In the genomic region with DNA sequence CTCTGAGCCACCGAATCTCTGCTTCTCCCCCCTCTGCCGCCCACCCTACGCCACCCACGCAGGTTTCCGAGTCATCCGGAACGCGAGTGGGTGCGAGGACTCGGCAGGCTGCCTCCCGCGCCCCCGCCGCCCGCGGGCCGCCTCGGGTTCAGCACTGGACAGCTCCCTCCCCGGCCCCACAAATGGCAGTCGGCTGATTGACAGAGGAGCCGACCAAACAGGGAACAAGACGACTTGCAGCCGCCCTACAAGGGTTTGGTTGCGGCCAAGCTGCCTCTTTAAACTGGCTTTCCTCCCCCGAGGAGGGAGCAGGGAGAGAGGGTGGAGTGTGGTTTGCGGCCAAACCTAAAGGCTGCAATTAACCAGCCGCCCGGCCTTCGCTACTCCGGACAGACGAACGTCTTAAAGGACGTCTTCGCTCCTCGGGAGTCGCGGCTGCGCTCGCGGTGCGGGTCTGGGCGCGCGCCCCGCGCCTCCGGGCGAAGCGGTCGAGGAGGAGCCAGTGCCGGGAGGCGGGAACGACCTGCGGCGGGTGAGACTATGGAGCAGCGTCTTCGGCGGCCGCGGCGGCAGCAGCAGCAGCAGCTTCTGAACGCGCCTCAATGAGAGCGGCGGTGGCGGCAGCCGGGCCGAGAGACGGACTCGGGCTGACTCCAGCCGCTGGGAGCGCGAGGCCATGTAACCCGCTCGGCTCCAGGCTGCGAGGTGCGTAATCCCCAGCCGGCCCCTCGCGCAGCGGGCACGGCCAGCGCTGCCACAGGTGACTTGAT, we compare ENCODE assay signal across 1 cellular context.
TF ChIP-seq lines count a peak whose summit lies in the region.

A gene with protein sequence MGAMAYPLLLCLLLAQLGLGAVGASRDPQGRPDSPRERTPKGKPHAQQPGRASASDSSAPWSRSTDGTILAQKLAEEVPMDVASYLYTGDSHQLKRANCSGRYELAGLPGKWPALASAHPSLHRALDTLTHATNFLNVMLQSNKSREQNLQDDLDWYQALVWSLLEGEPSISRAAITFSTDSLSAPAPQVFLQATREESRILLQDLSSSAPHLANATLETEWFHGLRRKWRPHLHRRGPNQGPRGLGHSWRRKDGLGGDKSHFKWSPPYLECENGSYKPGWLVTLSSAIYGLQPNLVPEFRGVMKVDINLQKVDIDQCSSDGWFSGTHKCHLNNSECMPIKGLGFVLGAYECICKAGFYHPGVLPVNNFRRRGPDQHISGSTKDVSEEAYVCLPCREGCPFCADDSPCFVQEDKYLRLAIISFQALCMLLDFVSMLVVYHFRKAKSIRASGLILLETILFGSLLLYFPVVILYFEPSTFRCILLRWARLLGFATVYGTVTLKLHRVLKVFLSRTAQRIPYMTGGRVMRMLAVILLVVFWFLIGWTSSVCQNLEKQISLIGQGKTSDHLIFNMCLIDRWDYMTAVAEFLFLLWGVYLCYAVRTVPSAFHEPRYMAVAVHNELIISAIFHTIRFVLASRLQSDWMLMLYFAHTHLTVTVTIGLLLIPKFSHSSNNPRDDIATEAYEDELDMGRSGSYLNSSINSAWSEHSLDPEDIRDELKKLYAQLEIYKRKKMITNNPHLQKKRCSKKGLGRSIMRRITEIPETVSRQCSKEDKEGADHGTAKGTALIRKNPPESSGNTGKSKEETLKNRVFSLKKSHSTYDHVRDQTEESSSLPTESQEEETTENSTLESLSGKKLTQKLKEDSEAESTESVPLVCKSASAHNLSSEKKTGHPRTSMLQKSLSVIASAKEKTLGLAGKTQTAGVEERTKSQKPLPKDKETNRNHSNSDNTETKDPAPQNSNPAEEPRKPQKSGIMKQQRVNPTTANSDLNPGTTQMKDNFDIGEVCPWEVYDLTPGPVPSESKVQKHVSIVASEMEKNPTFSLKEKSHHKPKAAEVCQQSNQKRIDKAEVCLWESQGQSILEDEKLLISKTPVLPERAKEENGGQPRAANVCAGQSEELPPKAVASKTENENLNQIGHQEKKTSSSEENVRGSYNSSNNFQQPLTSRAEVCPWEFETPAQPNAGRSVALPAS (N-terminal part only) (plus strand): TSS at position 541 of the 770 bp plus-strand sequence. CDS start 420 bp downstream, outside the sequence.

TF ChIP-seq in HEK293, 187 proteins besides CTCF, POLR2A, EP300 and RAD21 (continued from another document):
- TF ChIP-seq, protein P1, sequence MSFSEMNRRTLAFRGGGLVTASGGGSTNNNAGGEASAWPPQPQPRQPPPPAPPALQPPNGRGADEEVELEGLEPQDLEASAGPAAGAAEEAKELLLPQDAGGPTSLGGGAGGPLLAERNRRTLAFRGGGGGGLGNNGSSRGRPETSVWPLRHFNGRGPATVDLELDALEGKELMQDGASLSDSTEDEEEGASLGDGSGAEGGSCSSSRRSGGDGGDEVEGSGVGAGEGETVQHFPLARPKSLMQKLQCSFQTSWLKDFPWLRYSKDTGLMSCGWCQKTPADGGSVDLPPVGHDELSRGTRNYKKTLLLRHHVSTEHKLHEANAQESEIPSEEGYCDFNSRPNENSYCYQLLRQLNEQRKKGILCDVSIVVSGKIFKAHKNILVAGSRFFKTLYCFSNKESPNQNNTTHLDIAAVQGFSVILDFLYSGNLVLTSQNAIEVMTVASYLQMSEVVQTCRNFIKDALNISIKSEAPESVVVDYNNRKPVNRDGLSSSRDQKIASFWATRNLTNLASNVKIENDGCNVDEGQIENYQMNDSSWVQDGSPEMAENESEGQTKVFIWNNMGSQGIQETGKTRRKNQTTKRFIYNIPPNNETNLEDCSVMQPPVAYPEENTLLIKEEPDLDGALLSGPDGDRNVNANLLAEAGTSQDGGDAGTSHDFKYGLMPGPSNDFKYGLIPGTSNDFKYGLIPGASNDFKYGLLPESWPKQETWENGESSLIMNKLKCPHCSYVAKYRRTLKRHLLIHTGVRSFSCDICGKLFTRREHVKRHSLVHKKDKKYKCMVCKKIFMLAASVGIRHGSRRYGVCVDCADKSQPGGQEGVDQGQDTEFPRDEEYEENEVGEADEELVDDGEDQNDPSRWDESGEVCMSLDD (tag by site-specific recombination; IDR thresholded peaks at IDR 0.05), result 0 out of 2 replicates have a peak, but pooled peaks have one; percentile 70
- TF ChIP-seq ZNF785 (tag by site-specific recombination; IDR thresholded peaks at IDR 0.05) (peak; percentile 99), KLF8 (tag by site-specific recombination; IDR thresholded peaks at IDR 0.05) (peak; percentile 88), ZNF2 (tag by site-specific recombination; IDR thresholded peaks at IDR 0.05) (peak; percentile 72; the same call in 1 of the 2 replicates), SP7 (tag by site-specific recombination; IDR thresholded peaks at IDR 0.05) (peak; percentile 86), ZBTB7A (tag by site-specific recombination; IDR thresholded peaks at IDR 0.05; ENCODE audit: low read depth) (no peak; the same call in 1 of the 2 replicates)
- TF ChIP-seq, protein P2, sequence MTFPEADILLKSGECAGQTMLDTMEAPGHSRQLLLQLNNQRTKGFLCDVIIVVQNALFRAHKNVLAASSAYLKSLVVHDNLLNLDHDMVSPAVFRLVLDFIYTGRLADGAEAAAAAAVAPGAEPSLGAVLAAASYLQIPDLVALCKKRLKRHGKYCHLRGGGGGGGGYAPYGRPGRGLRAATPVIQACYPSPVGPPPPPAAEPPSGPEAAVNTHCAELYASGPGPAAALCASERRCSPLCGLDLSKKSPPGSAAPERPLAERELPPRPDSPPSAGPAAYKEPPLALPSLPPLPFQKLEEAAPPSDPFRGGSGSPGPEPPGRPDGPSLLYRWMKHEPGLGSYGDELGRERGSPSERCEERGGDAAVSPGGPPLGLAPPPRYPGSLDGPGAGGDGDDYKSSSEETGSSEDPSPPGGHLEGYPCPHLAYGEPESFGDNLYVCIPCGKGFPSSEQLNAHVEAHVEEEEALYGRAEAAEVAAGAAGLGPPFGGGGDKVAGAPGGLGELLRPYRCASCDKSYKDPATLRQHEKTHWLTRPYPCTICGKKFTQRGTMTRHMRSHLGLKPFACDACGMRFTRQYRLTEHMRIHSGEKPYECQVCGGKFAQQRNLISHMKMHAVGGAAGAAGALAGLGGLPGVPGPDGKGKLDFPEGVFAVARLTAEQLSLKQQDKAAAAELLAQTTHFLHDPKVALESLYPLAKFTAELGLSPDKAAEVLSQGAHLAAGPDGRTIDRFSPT (tag by site-specific recombination; IDR thresholded peaks at IDR 0.05), result 0 out of 2 replicates have a peak, but pooled peaks have one; percentile 37
- TF ChIP-seq, protein P3, sequence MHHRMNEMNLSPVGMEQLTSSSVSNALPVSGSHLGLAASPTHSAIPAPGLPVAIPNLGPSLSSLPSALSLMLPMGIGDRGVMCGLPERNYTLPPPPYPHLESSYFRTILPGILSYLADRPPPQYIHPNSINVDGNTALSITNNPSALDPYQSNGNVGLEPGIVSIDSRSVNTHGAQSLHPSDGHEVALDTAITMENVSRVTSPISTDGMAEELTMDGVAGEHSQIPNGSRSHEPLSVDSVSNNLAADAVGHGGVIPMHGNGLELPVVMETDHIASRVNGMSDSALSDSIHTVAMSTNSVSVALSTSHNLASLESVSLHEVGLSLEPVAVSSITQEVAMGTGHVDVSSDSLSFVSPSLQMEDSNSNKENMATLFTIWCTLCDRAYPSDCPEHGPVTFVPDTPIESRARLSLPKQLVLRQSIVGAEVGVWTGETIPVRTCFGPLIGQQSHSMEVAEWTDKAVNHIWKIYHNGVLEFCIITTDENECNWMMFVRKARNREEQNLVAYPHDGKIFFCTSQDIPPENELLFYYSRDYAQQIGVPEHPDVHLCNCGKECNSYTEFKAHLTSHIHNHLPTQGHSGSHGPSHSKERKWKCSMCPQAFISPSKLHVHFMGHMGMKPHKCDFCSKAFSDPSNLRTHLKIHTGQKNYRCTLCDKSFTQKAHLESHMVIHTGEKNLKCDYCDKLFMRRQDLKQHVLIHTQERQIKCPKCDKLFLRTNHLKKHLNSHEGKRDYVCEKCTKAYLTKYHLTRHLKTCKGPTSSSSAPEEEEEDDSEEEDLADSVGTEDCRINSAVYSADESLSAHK (tag by site-specific recombination; IDR thresholded peaks at IDR 0.05), result no peak
- TF ChIP-seq, protein P4, sequence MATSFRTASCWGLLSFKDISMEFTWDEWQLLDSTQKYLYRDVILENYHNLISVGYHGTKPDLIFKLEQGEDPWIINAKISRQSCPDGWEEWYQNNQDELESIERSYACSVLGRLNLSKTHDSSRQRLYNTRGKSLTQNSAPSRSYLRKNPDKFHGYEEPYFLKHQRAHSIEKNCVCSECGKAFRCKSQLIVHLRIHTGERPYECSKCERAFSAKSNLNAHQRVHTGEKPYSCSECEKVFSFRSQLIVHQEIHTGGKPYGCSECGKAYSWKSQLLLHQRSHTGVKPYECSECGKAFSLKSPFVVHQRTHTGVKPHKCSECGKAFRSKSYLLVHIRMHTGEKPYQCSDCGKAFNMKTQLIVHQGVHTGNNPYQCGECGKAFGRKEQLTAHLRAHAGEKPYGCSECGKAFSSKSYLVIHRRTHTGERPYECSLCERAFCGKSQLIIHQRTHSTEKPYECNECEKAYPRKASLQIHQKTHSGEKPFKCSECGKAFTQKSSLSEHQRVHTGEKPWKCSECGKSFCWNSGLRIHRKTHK (tag by site-specific recombination; IDR thresholded peaks at IDR 0.05), result no peak
- TF ChIP-seq, protein P5, sequence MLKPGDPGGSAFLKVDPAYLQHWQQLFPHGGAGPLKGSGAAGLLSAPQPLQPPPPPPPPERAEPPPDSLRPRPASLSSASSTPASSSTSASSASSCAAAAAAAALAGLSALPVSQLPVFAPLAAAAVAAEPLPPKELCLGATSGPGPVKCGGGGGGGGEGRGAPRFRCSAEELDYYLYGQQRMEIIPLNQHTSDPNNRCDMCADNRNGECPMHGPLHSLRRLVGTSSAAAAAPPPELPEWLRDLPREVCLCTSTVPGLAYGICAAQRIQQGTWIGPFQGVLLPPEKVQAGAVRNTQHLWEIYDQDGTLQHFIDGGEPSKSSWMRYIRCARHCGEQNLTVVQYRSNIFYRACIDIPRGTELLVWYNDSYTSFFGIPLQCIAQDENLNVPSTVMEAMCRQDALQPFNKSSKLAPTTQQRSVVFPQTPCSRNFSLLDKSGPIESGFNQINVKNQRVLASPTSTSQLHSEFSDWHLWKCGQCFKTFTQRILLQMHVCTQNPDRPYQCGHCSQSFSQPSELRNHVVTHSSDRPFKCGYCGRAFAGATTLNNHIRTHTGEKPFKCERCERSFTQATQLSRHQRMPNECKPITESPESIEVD (tag by site-specific recombination; IDR thresholded peaks at IDR 0.05), result no peak
